ENCODE assay signal across 38 cellular contexts in genomic region chr18:28973324-28973723, GRCh38.
"Had no signal": no experiment of that assay in that cellular context is flagged by ENCODE, and none has a peak within 500 bp of the region (broad histone marks: within the 10 kb centered on the region; RNA-seq: fewer than 3 reads in every experiment).

No MANE protein-coding gene starts in this region.

- H3K27ac ChIP-seq: ascending aorta, cardiac muscle cell, WERI-Rb-1 had no signal

- H3K36me3 Mint-ChIP-seq: activated naive CD4-positive, alpha-beta T cell treated with anti-CD3 and anti-CD28 coated beads, Interleukin-2, amount 10 ng/mL, durations not matched to agents 7 days and 5 days; activated naive CD4-positive, alpha-beta T cell treated with anti-CD3 and anti-CD28 coated beads, Interleukin-2, amount 50 U/mL, for 24 hours; activated naive CD8-positive, alpha-beta T cell; activated naive CD8-positive, alpha-beta T cell treated with anti-CD3 and anti-CD28 coated beads, Interleukin-2, amount 10 ng/mL, durations not matched to agents 7 days and 5 days; brain; WTC11 had no signal

- H3K4me3 Mint-ChIP-seq: activated CD4-positive, alpha-beta memory T cell treated with anti-CD3 and anti-CD28 coated beads, Interleukin-2, amount 10 ng/mL, durations not matched to agents 7 days and 5 days; activated CD4-positive, alpha-beta T cell treated with anti-CD3 and anti-CD28 coated beads for 36 hours; activated CD4-positive, alpha-beta T cell treated with anti-CD3 and anti-CD28 coated beads, Interleukin-2, amount 10 ng/mL, durations not matched to agents 7 days and 5 days; activated CD8-positive, alpha-beta memory T cell treated with anti-CD3 and anti-CD28 coated beads, Interleukin-2, amount 10 ng/mL, durations not matched to agents 7 days and 5 days; activated CD8-positive, alpha-beta T cell treated with anti-CD3 and anti-CD28 coated beads, Interleukin-2, amount 10 ng/mL, durations not matched to agents 7 days and 5 days; activated naive CD4-positive, alpha-beta T cell treated with anti-CD3 and anti-CD28 coated beads, Interleukin-2, amount 10 ng/mL, durations not matched to agents 7 days and 5 days; activated naive CD4-positive, alpha-beta T cell treated with anti-CD3 and anti-CD28 coated beads, Interleukin-2, amount 50 U/mL, for 24 hours; activated naive CD8-positive, alpha-beta T cell; activated naive CD8-positive, alpha-beta T cell treated with anti-CD3 and anti-CD28 coated beads, Interleukin-2, amount 10 ng/mL, durations not matched to agents 7 days and 5 days; activated naive CD8-positive, alpha-beta T cell treated with anti-CD3 and anti-CD28 coated beads, Interleukin-2, amount 50 U/mL, for 24 hours; activated T-cell treated with anti-CD3 and anti-CD28 coated beads, Interleukin-2, amount 50 U/mL, for 24 hours; brain; central memory CD8-positive, alpha-beta T cell; T-helper 1 cell treated with Interleukin-12 subunit alpha and Interleukin-12 subunit beta and Interleukin-4 antibody, amounts not matched to agents 30 μg/mL and 1 μg/mL, for 36 hours; T-helper 2 cell treated with Interferon-gamma antibody and Interleukin-4, amounts not matched to agents 5 μg/mL and 100 μg/mL, for 36 hours; WTC11 had no signal

- H3K36me3 ChIP-seq: ascending aorta, cardiac muscle cell, WERI-Rb-1 had no signal

- H3K4me1 Mint-ChIP-seq: activated CD4-positive, alpha-beta memory T cell treated with anti-CD3 and anti-CD28 coated beads, Interleukin-2, amount 10 ng/mL, durations not matched to agents 7 days and 5 days; activated CD4-positive, alpha-beta T cell treated with anti-CD3 and anti-CD28 coated beads for 36 hours; activated CD4-positive, alpha-beta T cell treated with anti-CD3 and anti-CD28 coated beads, Interleukin-2, amount 10 ng/mL, durations not matched to agents 7 days and 5 days; activated CD8-positive, alpha-beta memory T cell treated with anti-CD3 and anti-CD28 coated beads, Interleukin-2, amount 10 ng/mL, durations not matched to agents 7 days and 5 days; activated naive CD4-positive, alpha-beta T cell treated with anti-CD3 and anti-CD28 coated beads, Interleukin-2, amount 10 ng/mL, durations not matched to agents 7 days and 5 days; activated naive CD4-positive, alpha-beta T cell treated with anti-CD3 and anti-CD28 coated beads, Interleukin-2, amount 50 U/mL, for 24 hours; activated naive CD8-positive, alpha-beta T cell treated with anti-CD3 and anti-CD28 coated beads, Interleukin-2, amount 10 ng/mL, durations not matched to agents 7 days and 5 days; activated naive CD8-positive, alpha-beta T cell treated with anti-CD3 and anti-CD28 coated beads, Interleukin-2, amount 50 U/mL, for 24 hours; central memory CD8-positive, alpha-beta T cell; WTC11 had no signal

- DNase-seq: activated CD4-positive, alpha-beta memory T cell treated with anti-CD3 and anti-CD28 coated beads, Interleukin-2, amount 10 ng/mL, durations not matched to agents 7 days and 5 days; activated CD4-positive, alpha-beta T cell treated with anti-CD3 and anti-CD28 coated beads for 1 hour; activated CD4-positive, alpha-beta T cell treated with anti-CD3 and anti-CD28 coated beads for 36 hours; activated CD4-positive, alpha-beta T cell treated with anti-CD3 and anti-CD28 coated beads for 48 hours; activated CD4-positive, alpha-beta T cell treated with anti-CD3 and anti-CD28 coated beads, Interleukin-2, amount 10 ng/mL, durations not matched to agents 7 days and 5 days; activated CD4-positive, alpha-beta T cell treated with anti-CD3 and anti-CD28 coated beads, Interleukin-2, amount 50 U/mL, for 48 hours; activated CD4-positive, CD25-positive, alpha-beta regulatory T cell; activated CD8-positive, alpha-beta memory T cell treated with anti-CD3 and anti-CD28 coated beads for 24 hours; activated CD8-positive, alpha-beta memory T cell treated with anti-CD3 and anti-CD28 coated beads, Interleukin-2, amount 10 ng/mL, durations not matched to agents 7 days and 5 days; activated CD8-positive, alpha-beta memory T cell treated with anti-CD3 and anti-CD28 coated beads, Interleukin-2, amount 50 U/mL, for 48 hours; activated CD8-positive, alpha-beta T cell treated with anti-CD3 and anti-CD28 coated beads, Interleukin-2, amount 10 ng/mL, durations not matched to agents 7 days and 5 days; activated effector memory CD4-positive, alpha-beta T cell treated with Interleukin-2 at 50 U/mL for 16 hours; activated gamma-delta T cell; activated naive CD4-positive, alpha-beta T cell treated with anti-CD3 and anti-CD28 coated beads, Interleukin-2, amount 10 ng/mL, durations not matched to agents 7 days and 5 days; activated naive CD4-positive, alpha-beta T cell treated with Interleukin-2 at 50 U/mL for 16 hours; activated naive CD8-positive, alpha-beta T cell treated with anti-CD3 and anti-CD28 coated beads, Interleukin-2, amount 10 ng/mL, durations not matched to agents 7 days and 5 days; activated naive CD8-positive, alpha-beta T cell treated with anti-CD3 and anti-CD28 coated beads, Interleukin-2, amount 50 U/mL, for 24 hours; activated T-cell treated with anti-CD3 and anti-CD28 coated beads, Interleukin-2, amount 50 U/mL, for 24 hours; activated T-cell treated with anti-CD3 and anti-CD28 coated beads, Interleukin-2, amount 50 U/mL, for 48 hours; amygdala; anterior cingulate cortex; caudate nucleus; cerebellar nuclear complex; T-helper 2 cell; T-helper 9 cell; WERI-Rb-1 had no signal

- H3K9me3 Mint-ChIP-seq: WTC11 had no signal

- H3K4me3 ChIP-seq: ascending aorta, cardiac muscle cell had no signal

- H3K27ac Mint-ChIP-seq: activated CD4-positive, alpha-beta memory T cell treated with anti-CD3 and anti-CD28 coated beads, Interleukin-2, amount 10 ng/mL, durations not matched to agents 7 days and 5 days; activated CD4-positive, alpha-beta T cell treated with anti-CD3 and anti-CD28 coated beads for 36 hours; activated CD4-positive, alpha-beta T cell treated with anti-CD3 and anti-CD28 coated beads, Interleukin-2, amount 10 ng/mL, durations not matched to agents 7 days and 5 days; activated CD8-positive, alpha-beta memory T cell treated with anti-CD3 and anti-CD28 coated beads, Interleukin-2, amount 10 ng/mL, durations not matched to agents 7 days and 5 days; activated CD8-positive, alpha-beta T cell treated with anti-CD3 and anti-CD28 coated beads, Interleukin-2, amount 10 ng/mL, durations not matched to agents 7 days and 5 days; activated naive CD4-positive, alpha-beta T cell treated with anti-CD3 and anti-CD28 coated beads, Interleukin-2, amount 10 ng/mL, durations not matched to agents 7 days and 5 days; activated naive CD4-positive, alpha-beta T cell treated with anti-CD3 and anti-CD28 coated beads, Interleukin-2, amount 50 U/mL, for 24 hours; activated naive CD8-positive, alpha-beta T cell; activated naive CD8-positive, alpha-beta T cell treated with anti-CD3 and anti-CD28 coated beads, Interleukin-2, amount 10 ng/mL, durations not matched to agents 7 days and 5 days; activated naive CD8-positive, alpha-beta T cell treated with anti-CD3 and anti-CD28 coated beads, Interleukin-2, amount 50 U/mL, for 24 hours; activated T-cell treated with anti-CD3 and anti-CD28 coated beads, Interleukin-2, amount 50 U/mL, for 24 hours; activated T-helper 2 cell treated with anti-CD3 and anti-CD28 coated beads, Interferon-gamma antibody, Interleukin-2, Interleukin-4, amounts not matched to agents 10 μg/mL and 5 μg/mL and 100 μg/mL, durations not matched to agents 14 hours and 24 hours and 36 hours; T-helper 1 cell treated with Interleukin-12 subunit alpha and Interleukin-12 subunit beta and Interleukin-4 antibody, amounts not matched to agents 30 μg/mL and 1 μg/mL, for 36 hours; T-helper 2 cell treated with Interferon-gamma antibody and Interleukin-4, amounts not matched to agents 5 μg/mL and 100 μg/mL, for 36 hours; WTC11 had no signal

- H3K27me3 ChIP-seq: ascending aorta, cardiac muscle cell had no signal

- H3K27me3 Mint-ChIP-seq: activated CD4-positive, alpha-beta memory T cell treated with anti-CD3 and anti-CD28 coated beads, Interleukin-2, amount 10 ng/mL, durations not matched to agents 7 days and 5 days; activated CD4-positive, alpha-beta T cell treated with anti-CD3 and anti-CD28 coated beads for 36 hours; activated CD4-positive, alpha-beta T cell treated with anti-CD3 and anti-CD28 coated beads, Interleukin-2, amount 10 ng/mL, durations not matched to agents 7 days and 5 days; activated CD8-positive, alpha-beta memory T cell treated with anti-CD3 and anti-CD28 coated beads, Interleukin-2, amount 10 ng/mL, durations not matched to agents 7 days and 5 days; activated naive CD4-positive, alpha-beta T cell treated with anti-CD3 and anti-CD28 coated beads, Interleukin-2, amount 10 ng/mL, durations not matched to agents 7 days and 5 days; activated naive CD4-positive, alpha-beta T cell treated with anti-CD3 and anti-CD28 coated beads, Interleukin-2, amount 50 U/mL, for 24 hours; activated naive CD8-positive, alpha-beta T cell; activated naive CD8-positive, alpha-beta T cell treated with anti-CD3 and anti-CD28 coated beads, Interleukin-2, amount 10 ng/mL, durations not matched to agents 7 days and 5 days; activated naive CD8-positive, alpha-beta T cell treated with anti-CD3 and anti-CD28 coated beads, Interleukin-2, amount 50 U/mL, for 24 hours; activated T-cell treated with anti-CD3 and anti-CD28 coated beads, Interleukin-2, amount 50 U/mL, for 24 hours; brain; central memory CD8-positive, alpha-beta T cell had no signal

- ATAC-seq: activated CD4-positive, alpha-beta T cell treated with anti-CD3 and anti-CD28 coated beads for 36 hours; activated CD4-positive, CD25-positive, alpha-beta regulatory T cell treated with anti-CD3 and anti-CD28 coated beads, Interleukin-2, amount 50 U/mL, for 24 hours; activated CD8-positive, alpha-beta memory T cell treated with anti-CD3 and anti-CD28 coated beads, Interleukin-2, amount 10 ng/mL, durations not matched to agents 7 days and 5 days; activated CD8-positive, alpha-beta T cell treated with anti-CD3 and anti-CD28 coated beads, Interleukin-2, amount 10 ng/mL, durations not matched to agents 7 days and 5 days; activated naive CD8-positive, alpha-beta T cell treated with anti-CD3 and anti-CD28 coated beads, Interleukin-2, amount 50 U/mL, for 24 hours; WTC11 had no signal

- FAIRE-seq: bronchial epithelial cell had no signal
